In genomic region chr19:46728693-46729339, GRCh38 we compare ENCODE assay signal across 7 cellular contexts. TPM values are rescaled to one million over a fixed set of nuclear protein-coding genes. Genes with fewer than 3 reads are reported as not detected.
A peak's percentile ranks its signal among the peaks of the same experiment; 100 is the strongest.
DNase-seq lines count a peak whose midpoint lies in the region; ATAC-seq, FAIRE-seq and TF ChIP-seq lines count a peak whose summit lies in the region.

No MANE protein-coding gene starts in this region.

- H3K4me3 Mint-ChIP-seq in naive thymus-derived CD8-positive, alpha-beta T cell = peak overlapping the region in 8 of 10 donors; percentile 24 to 75 (median 47)

- no peaks in the 10 kb centered on the region for H4K20me1 ChIP-seq in endothelial cell of umbilical vein (replicated peaks; ENCODE audit: control insufficient read depth, extremely low read depth, insufficient read depth, low read length)

- H3K9me1 ChIP-seq in endothelial cell of umbilical vein (replicated peaks; ENCODE audit: control insufficient read depth, extremely low read depth, insufficient read depth, low read length) = no peaks in the 10 kb centered on the region

- dilution Hi-C loops in endothelial cell of umbilical vein (cut with MboI; ENCODE audit: extremely low pct_ligation_motif_present, low sequenced_read_pairs) = no loop called here

- H2AFZ ChIP-seq in endothelial cell of umbilical vein (ENCODE audit: low read depth, low read length) = no peak overlapping the region

- H3K4me1 ChIP-seq in endothelial cell of umbilical vein (ENCODE audit: control insufficient read depth, extremely low read depth, insufficient read depth, low read length) = peaks cover 61% of the 10 kb centered on the region

- H3K79me2 ChIP-seq in endothelial cell of umbilical vein (ENCODE audit: control insufficient read depth, insufficient read depth, low read length) = peaks cover 35% of the 10 kb centered on the region

- ATAC-seq in naive thymus-derived CD8-positive, alpha-beta T cell = peak; percentile 94 to 95
- ATAC-seq in GM21390 (IDR thresholded peaks at IDR 0.05; ENCODE audit: unreplicated experiment) = no peak

- BruUV-seq in endothelial cell of umbilical vein (replicated peaks; lab: Mats Ljungman, UMichigan) = no TSS peak

- H3K27ac Mint-ChIP-seq in naive thymus-derived CD8-positive, alpha-beta T cell = peak overlapping the region in 7 of 10 donors; percentile 14 to 92 (median 26)

- H3K4me3 ChIP-seq in endothelial cell of umbilical vein (replicated peaks in 1 of 3; ENCODE audit: insufficient read depth in 1 of 3, low read depth in 1 of 3, low read length in 3 of 3) = peak overlapping the region in 1 of 3 experiments; percentile 6

- intact Hi-C loops in endothelial cell of umbilical vein (cut with micrococcal nuclease) = loop anchor here (1.0 to 2.0 kb wide), 5 partner anchors 15 to 114 kb away; no protein-coding TSS in a partner anchor

- no peaks in the 10 kb centered on the region for H3K9me3 ChIP-seq in endothelial cell of umbilical vein (replicated peaks; ENCODE audit: control insufficient read depth, insufficient read depth, low read length)

- no peaks in the 10 kb centered on the region for H3K27me3 Mint-ChIP-seq in naive thymus-derived CD8-positive, alpha-beta T cell

- peaks cover 14 to 27% (median 22%) of the 10 kb centered on the region in 4 donors for H3K4me1 Mint-ChIP-seq in naive thymus-derived CD8-positive, alpha-beta T cell

- DNase-seq in GM18507 (ENCODE audit: extremely low spot score, insufficient read length, low read depth) = peak; percentile 83
- DNase-seq in NCI-H2227 (lab: John Stamatoyannopoulos, UW; ENCODE audit: unreplicated experiment) = peak; percentile 58
- peak; percentile 44 for DNase-seq in activated CD8-positive, alpha-beta memory T cell treated with anti-CD3 and anti-CD28 coated beads, Interleukin-2, amount 50 U/mL, for 24 hours (ENCODE audit: extremely low read depth)
- DNase-seq in endothelial cell of umbilical vein (ENCODE audit: low read depth, low spot score) = peak; percentile 88
- peak; percentile 64 to 93 (median 83) for DNase-seq in naive thymus-derived CD8-positive, alpha-beta T cell
- DNase-seq in stimulated activated naive CD4-positive, alpha-beta T cell (lab: John Stamatoyannopoulos, UW) = peak; percentile 50 to 88 (median 78)

- no peak for TF ChIP-seq POLR2A in endothelial cell of umbilical vein (IDR thresholded peaks at IDR 0.05; ENCODE audit: low read depth, low read length)

- peak overlapping the region; percentile 29 for H3K4me2 ChIP-seq in endothelial cell of umbilical vein (ENCODE audit: insufficient read depth, low read length)

- H3K9ac ChIP-seq in endothelial cell of umbilical vein (replicated peaks; ENCODE audit: extremely low read depth, insufficient read depth, low read length) = no peak overlapping the region

- H3K36me3 ChIP-seq in endothelial cell of umbilical vein (ENCODE audit: control insufficient read depth in 2 of 2, extremely low read depth in 1 of 2, insufficient read depth in 2 of 2, low read length in 2 of 2) = peaks cover 12 to 51% of the 10 kb centered on the region in 2 experiments

- CTCF ChIA-PET in endothelial cell of umbilical vein (lab: Charles Lee) = interaction anchor here (0.9 to 5.8 kb wide), 19 partner anchors 8 to 199 kb away, joined by 3 to 95 read pairs (median 7); partner anchors contain the start of genes DACT3 and PRKD2

- peak overlapping the region; percentile 67 for H3K27ac ChIP-seq in endothelial cell of umbilical vein (ENCODE audit: insufficient read depth, low read depth, low read length)

- H3K36me3 Mint-ChIP-seq in naive thymus-derived CD8-positive, alpha-beta T cell = peaks cover 0 to 75% (median 8%) of the 10 kb centered on the region in 3 donors

- H3K27me3 ChIP-seq in endothelial cell of umbilical vein (ENCODE audit: control insufficient read depth in 2 of 2, insufficient read depth in 2 of 2, low read length in 2 of 2) = no peaks in the 10 kb centered on the region

- H3K9me3 Mint-ChIP-seq in naive thymus-derived CD8-positive, alpha-beta T cell = no peaks in the 10 kb centered on the region

- peak; percentile 79 for FAIRE-seq in GM18507 (lab: Jason Lieb, UNC)
- FAIRE-seq in endothelial cell of umbilical vein (lab: Jason Lieb, UNC) = peak; percentile 83

- POLR2A ChIA-PET in endothelial cell of umbilical vein (lab: Charles Lee) = interaction anchor here (2.3 kb wide), 1 partner anchor 15 kb away, joined by 11 read pairs; no protein-coding TSS in a partner anchor
- POLR2A ChIA-PET in naive thymus-derived CD8-positive, alpha-beta T cell (lab: Charles Lee) = interaction anchor here (0.9 to 5.8 kb wide), 6 partner anchors 11 to 118 kb away, joined by 3 to 52 read pairs (median 9); no protein-coding TSS in a partner anchor

- peak; percentile 98 to 99 for TF ChIP-seq CTCF in endothelial cell of umbilical vein (IDR thresholded peaks at IDR 0.05; ENCODE audit: extremely low read depth in 1 of 2, insufficient read depth in 1 of 2, low read depth in 1 of 2, low read length in 2 of 2)

TF ChIP-seq in endothelial cell of umbilical vein, 7 proteins besides CTCF, POLR2A, EP300 and RAD21:
- TF ChIP-seq FOS (IDR thresholded peaks at IDR 0.05; ENCODE audit: borderline replicate concordance, insufficient read depth, low read length) (no peak), MYC (IDR thresholded peaks at IDR 0.05; ENCODE audit: low read depth, low read length) (no peak), GATA2 (IDR thresholded peaks at IDR 0.05; ENCODE audit: insufficient read depth, insufficient read length, low read depth, low read length) (no peak), POLR2AphosphoS5 (IDR thresholded peaks at IDR 0.05; ENCODE audit: insufficient read depth, low read depth, low read length) (no peak), EZH2 (IDR thresholded peaks at IDR 0.05; ENCODE audit: borderline replicate concordance, low read depth, low read length, severe bottlenecking) (no peak), JUN (IDR thresholded peaks at IDR 0.05; ENCODE audit: borderline replicate concordance, insufficient read depth, insufficient read length, low read depth) (no peak)
- TF ChIP-seq, protein P1, sequence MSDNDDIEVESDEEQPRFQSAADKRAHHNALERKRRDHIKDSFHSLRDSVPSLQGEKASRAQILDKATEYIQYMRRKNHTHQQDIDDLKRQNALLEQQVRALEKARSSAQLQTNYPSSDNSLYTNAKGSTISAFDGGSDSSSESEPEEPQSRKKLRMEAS (IDR thresholded peaks at IDR 0.05; ENCODE audit: insufficient read depth, insufficient read length) = no peak

RNA-seq across cellular contexts. Expression of gene PRKD2, which starts 11.9 kb away (rescaled TPM):
- 94.9 and 101 TPM in 2 replicates for total RNA-seq in endothelial cell of umbilical vein
- polyA plus RNA-seq in endothelial cell of umbilical vein = 40.4 and 42.4 TPM in 2 replicates
- 34.8 and 36.2 TPM in 2 replicates for polyA plus RNA-seq in endothelial cell of umbilical vein (2011; cell fraction: cytosol; rRNA removed)
- 69.1 and 74.5 TPM in 2 replicates for polyA plus RNA-seq in endothelial cell of umbilical vein (2011; cell fraction: nucleus; rRNA removed)
- 45.1 and 54.6 TPM in 2 replicates for polyA plus RNA-seq in endothelial cell of umbilical vein (2012)
- 43.7 and 55.6 TPM in 2 replicates for polyA minus RNA-seq in endothelial cell of umbilical vein
- polyA minus RNA-seq in endothelial cell of umbilical vein (2011; cell fraction: cytosol; rRNA and poly(A)+ RNA removed) = 10.0 TPM
- polyA minus RNA-seq in endothelial cell of umbilical vein (2011; cell fraction: nucleus; rRNA and poly(A)+ RNA removed) = 22.5 and 33.7 TPM in 2 replicates
- 100 to 1,000 TPM in 1 of 2 experiments, 10 to 100 TPM in 1; 92.6 to 102 TPM for total RNA-seq in naive thymus-derived CD8-positive, alpha-beta T cell
- 10 to 100 TPM; 28.6 to 79.7 (median 37.1) TPM for polyA plus RNA-seq in naive thymus-derived CD8-positive, alpha-beta T cell

RNA-seq across cellular contexts. Expression of gene FKRP, which starts 17.0 kb away (rescaled TPM):
- 28.6 and 32.8 TPM in 2 replicates for total RNA-seq in endothelial cell of umbilical vein
- 31.5 and 33.5 TPM in 2 replicates for polyA plus RNA-seq in endothelial cell of umbilical vein
- polyA plus RNA-seq in endothelial cell of umbilical vein (2011; cell fraction: cytosol; rRNA removed) = 14.6 and 23.7 TPM in 2 replicates
- 49.9 and 63.7 TPM in 2 replicates for polyA plus RNA-seq in endothelial cell of umbilical vein (2011; cell fraction: nucleus; rRNA removed)
- polyA plus RNA-seq in endothelial cell of umbilical vein (2012) = 23.5 and 24.5 TPM in 2 replicates
- 15.9 and 23.2 TPM in 2 replicates for polyA minus RNA-seq in endothelial cell of umbilical vein
- polyA minus RNA-seq in endothelial cell of umbilical vein (2011; cell fraction: cytosol; rRNA and poly(A)+ RNA removed) = 3.3 TPM
- 14.5 and 18.0 TPM in 2 replicates for polyA minus RNA-seq in endothelial cell of umbilical vein (2011; cell fraction: nucleus; rRNA and poly(A)+ RNA removed)
- 10 to 100 TPM; 22.8 to 23.8 TPM for total RNA-seq in naive thymus-derived CD8-positive, alpha-beta T cell
- 1 to 10 TPM; 2.6 to 8.7 (median 4.8) TPM for polyA plus RNA-seq in naive thymus-derived CD8-positive, alpha-beta T cell

RNA-seq across cellular contexts. Expression of gene STRN4, which starts 17.4 kb away (rescaled TPM):
- total RNA-seq in endothelial cell of umbilical vein = 108 and 116 TPM in 2 replicates
- 144 and 179 TPM in 2 replicates for polyA plus RNA-seq in endothelial cell of umbilical vein
- polyA plus RNA-seq in endothelial cell of umbilical vein (2011; cell fraction: cytosol; rRNA removed) = 87.1 and 114 TPM in 2 replicates
- polyA plus RNA-seq in endothelial cell of umbilical vein (2011; cell fraction: nucleus; rRNA removed) = 179 and 227 TPM in 2 replicates
- 54.6 and 71.2 TPM in 2 replicates for polyA plus RNA-seq in endothelial cell of umbilical vein (2012)
- polyA minus RNA-seq in endothelial cell of umbilical vein = 86.7 and 114 TPM in 2 replicates
- polyA minus RNA-seq in endothelial cell of umbilical vein (2011; cell fraction: cytosol; rRNA and poly(A)+ RNA removed) = 31.5 TPM
- polyA minus RNA-seq in endothelial cell of umbilical vein (2011; cell fraction: nucleus; rRNA and poly(A)+ RNA removed) = 65.9 and 118 TPM in 2 replicates
- total RNA-seq in naive thymus-derived CD8-positive, alpha-beta T cell = 10 to 100 TPM; 78.6 to 81.9 TPM
- polyA plus RNA-seq in naive thymus-derived CD8-positive, alpha-beta T cell = 10 to 100 TPM in 2 of 3 donors, 1 to 10 TPM in 1; 8.2 to 25.7 (median 12.0) TPM

RNA-seq across cellular contexts. Expression of gene SLC1A5, which starts 59.6 kb away (rescaled TPM):
- 105 and 114 TPM in 2 replicates for total RNA-seq in endothelial cell of umbilical vein
- polyA plus RNA-seq in endothelial cell of umbilical vein = 114 TPM in 2 replicates
- polyA plus RNA-seq in endothelial cell of umbilical vein (2011; cell fraction: cytosol; rRNA removed) = 73.3 and 75.0 TPM in 2 replicates
- 43.7 and 51.1 TPM in 2 replicates for polyA plus RNA-seq in endothelial cell of umbilical vein (2011; cell fraction: nucleus; rRNA removed)
- 86.6 and 87.7 TPM in 2 replicates for polyA plus RNA-seq in endothelial cell of umbilical vein (2012)
- polyA minus RNA-seq in endothelial cell of umbilical vein = 127 and 137 TPM in 2 replicates
- polyA minus RNA-seq in endothelial cell of umbilical vein (2011; cell fraction: cytosol; rRNA and poly(A)+ RNA removed) = 98.2 TPM
- 22.9 and 25.6 TPM in 2 replicates for polyA minus RNA-seq in endothelial cell of umbilical vein (2011; cell fraction: nucleus; rRNA and poly(A)+ RNA removed)
- total RNA-seq in naive thymus-derived CD8-positive, alpha-beta T cell = 1 to 10 TPM; 7.0 to 8.2 TPM
- polyA plus RNA-seq in naive thymus-derived CD8-positive, alpha-beta T cell = 1 to 10 TPM; 2.5 to 6.1 (median 4.1) TPM
